ENCODE assay signal across 7 cellular contexts in the genomic region with DNA sequence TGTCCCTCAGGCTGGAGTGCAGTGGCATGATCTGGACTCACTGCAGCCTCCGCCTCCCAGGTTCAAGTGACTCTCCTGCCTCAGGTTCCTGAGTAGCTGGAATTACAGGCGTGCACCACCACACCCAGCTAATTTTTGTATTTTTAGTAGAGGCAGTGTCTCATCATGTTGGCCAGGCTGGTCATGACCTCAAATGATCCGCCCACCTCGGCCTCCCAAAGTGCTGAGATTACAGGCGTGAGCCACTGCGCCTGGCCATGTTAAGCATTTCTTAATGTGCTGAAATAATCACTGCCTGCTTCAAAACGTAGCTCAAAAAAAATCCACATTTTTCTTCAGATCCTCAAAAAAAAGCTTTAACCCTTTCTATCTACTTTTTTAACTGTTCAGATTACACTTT. TPM values are rescaled to one million over a fixed set of nuclear protein-coding genes. Genes with fewer than 3 reads are reported as not detected.
A peak's percentile ranks its signal among the peaks of the same experiment; 100 is the strongest.
DNase-seq lines count a peak whose midpoint lies in the region; ATAC-seq and TF ChIP-seq lines count a peak whose summit lies in the region.
"Not testable (repeated sequence)": the region's sequence is repeated elsewhere in the genome, so short reads cannot be mapped to it uniquely, and the experiment has no call there.

No MANE protein-coding gene starts in this region.

- not testable (repeated sequence) for H4K8ac ChIP-seq in mesenchymal stem cell (ENCODE audit: low read length)

- ATAC-seq in DND-41 (ENCODE audit: insufficient read depth, low read depth); heart right ventricle: not testable (repeated sequence)

- not testable (repeated sequence) for H3K79me1 ChIP-seq in mesenchymal stem cell (replicated peaks; ENCODE audit: low read length, poor library complexity, severe bottlenecking)

- not testable (repeated sequence) for H2BK15ac ChIP-seq in mesenchymal stem cell (ENCODE audit: low read depth, poor library complexity, severe bottlenecking)

- H3K18ac ChIP-seq in mesenchymal stem cell (ENCODE audit: low read depth in 1 of 2, low read length in 2 of 2): not testable (repeated sequence)

- H2AK5ac ChIP-seq in mesenchymal stem cell (ENCODE audit: low read length, severe bottlenecking): not testable (repeated sequence)

- TF ChIP-seq CTCF in DND-41 (IDR thresholded peaks at IDR 0.05; ENCODE audit: borderline replicate concordance, extremely low read depth, low read length, poor library complexity, severe bottlenecking); coronary artery (IDR thresholded peaks at IDR 0.05); heart right ventricle (IDR thresholded peaks at IDR 0.05): not testable (repeated sequence)

- not testable (repeated sequence) for DNase-seq in DND-41; coronary artery (ENCODE audit: low spot score); mesenchymal stem cell
- DNase-seq in NCI-H226: peak; percentile 51
- DNase-seq in activated naive CD4-positive, alpha-beta T cell treated with Interleukin-2 at 50 U/mL for 16 hours: peak; percentile 10
- peak in 1 of 2 donors; percentile 32 for DNase-seq in heart right ventricle

- H3K79me2 ChIP-seq in DND-41 (ENCODE audit: insufficient read depth, low read length): peaks cover 95% of the 10 kb centered on the region

- H3K9ac ChIP-seq in DND-41 (ENCODE audit: low read depth, low read length); skeletal muscle satellite cell (ENCODE audit: low read depth, low read length): not testable (repeated sequence)
- H3K9ac ChIP-seq in mesenchymal stem cell (ENCODE audit: low read length): peak overlapping the region; percentile 74

- peak overlapping the region; percentile 41; the same call in 1 of the 2 replicates for H3K4me2 ChIP-seq in DND-41 (ENCODE audit: insufficient read depth, low read length)
- H3K4me2 ChIP-seq in mesenchymal stem cell (ENCODE audit: low read length, poor library complexity, severe bottlenecking): not testable (repeated sequence)
- peak overlapping the region; percentile 22 for H3K4me2 ChIP-seq in skeletal muscle satellite cell (ENCODE audit: low read length)

- H2AFZ ChIP-seq in DND-41 (ENCODE audit: low read depth, low read length); mesenchymal stem cell (ENCODE audit: low read depth, low read length): not testable (repeated sequence)

- not testable (repeated sequence) for H2BK5ac ChIP-seq in mesenchymal stem cell (ENCODE audit: low read depth, low read length, poor library complexity, severe bottlenecking)

- not testable (repeated sequence) for H3K27ac ChIP-seq in DND-41 (ENCODE audit: low read length); coronary artery; mesenchymal stem cell (ENCODE audit: low read length, poor library complexity, severe bottlenecking)
- H3K27ac ChIP-seq in heart right ventricle: peak overlapping the region in 7 of 10 donors; percentile 23 to 98 (median 56)

- intact Hi-C loops in heart right ventricle (cut with DNase I): loop anchor here in 5 of 10 donors (5.0 to 10.0 kb wide), 6 partner anchors 33 to 68 kb away; a partner anchor contains a TSS

- not testable (repeated sequence) for H3K14ac ChIP-seq in mesenchymal stem cell (ENCODE audit: low read length in 2 of 2)

- H3K36me3 ChIP-seq in DND-41 (ENCODE audit: insufficient read depth, low read length); heart right ventricle; mesenchymal stem cell (ENCODE audit: control insufficient read depth in 1 of 2, insufficient read depth in 2 of 2, low read depth in 1 of 2, low read length in 2 of 2); skeletal muscle satellite cell (ENCODE audit: insufficient read depth, low read length): not testable (repeated sequence)

- not testable (repeated sequence) for H2BK120ac ChIP-seq in mesenchymal stem cell (ENCODE audit: low read depth, low read length)

- not testable (repeated sequence) for H3K23ac ChIP-seq in mesenchymal stem cell (ENCODE audit: low read length in 2 of 2)

- peaks cover 68% of the 10 kb centered on the region for H4K20me1 ChIP-seq in DND-41 (ENCODE audit: insufficient read depth, low read length)

- H3K27me3 ChIP-seq in DND-41 (ENCODE audit: insufficient read depth, low read length, poor library complexity); heart right ventricle; mesenchymal stem cell (ENCODE audit: control insufficient read depth in 1 of 2, insufficient read depth in 1 of 2, low read length in 2 of 2); skeletal muscle satellite cell (ENCODE audit: control insufficient read depth, insufficient read depth, low read length): not testable (repeated sequence)

- H3K4ac ChIP-seq in mesenchymal stem cell (ENCODE audit: low read depth in 1 of 2, low read length in 2 of 2): not testable (repeated sequence)

- H3K4me3 ChIP-seq in DND-41 (ENCODE audit: low read depth in 1 of 2, low read length in 2 of 2); skeletal muscle satellite cell (ENCODE audit: low read length): not testable (repeated sequence)
- peak overlapping the region; percentile 43 for H3K4me3 ChIP-seq in coronary artery
- H3K4me3 ChIP-seq in heart right ventricle: peak overlapping the region in 1 of 10 donors; percentile 93
- H3K4me3 ChIP-seq in mesenchymal stem cell (ENCODE audit: insufficient read depth in 1 of 2, low read depth in 1 of 2, low read length in 2 of 2): peak overlapping the region in 1 of 2 experiments; percentile 94

- WGBS in heart right ventricle, 2 donors: 52 to 56% methylated on average over 7 of the region's 7 CpGs
- WGBS in mesenchymal stem cell: 89% methylated on average over 7 of the region's 7 CpGs

- H3K9me3 ChIP-seq in DND-41 (ENCODE audit: insufficient read depth, low read length, severe bottlenecking); heart right ventricle; mesenchymal stem cell (ENCODE audit: control insufficient read depth, low read length); skeletal muscle satellite cell (replicated peaks; ENCODE audit: low read length): not testable (repeated sequence)

- H3K4me1 ChIP-seq in DND-41 (ENCODE audit: insufficient read depth, low read length) (peaks cover 42% of the 10 kb centered on the region), heart right ventricle (peaks cover 5 to 79% (median 74%) of the 10 kb centered on the region in 9 donors), mesenchymal stem cell (ENCODE audit: control insufficient read depth, insufficient read depth, low read depth, low read length) (peaks cover 17% of the 10 kb centered on the region), skeletal muscle satellite cell (ENCODE audit: control insufficient read depth, insufficient read depth, low read length) (peaks cover 27% of the 10 kb centered on the region)

- H2BK12ac ChIP-seq in mesenchymal stem cell (ENCODE audit: low read length in 2 of 2): not testable (repeated sequence)

- H4K91ac ChIP-seq in mesenchymal stem cell (ENCODE audit: low read length): not testable (repeated sequence)

RNA-seq across cellular contexts. Expression of a gene that starts 4.4 kb away (rescaled TPM):
- total RNA-seq in heart right ventricle: 100 to 1,000 TPM; 103 to 148 (median 117) TPM
- polyA plus RNA-seq in heart right ventricle: 100 to 1,000 TPM in 1 of 2 donors, 10 to 100 TPM in 1; 77.8 to 165 TPM
- 263 TPM for polyA plus RNA-seq in mesenchymal stem cell (2013, experiment 1 of 2)
- 275 TPM for polyA plus RNA-seq in mesenchymal stem cell (2013, experiment 2 of 2)
- 76.4 and 87.2 TPM in 2 replicates for total RNA-seq in skeletal muscle satellite cell (2012; rRNA removed)
